1 cellular context compared by ENCODE assay signal in genomic region chr1:227416156-227416865, GRCh38.
TF ChIP-seq lines count a peak whose summit lies in the region.

No MANE protein-coding gene starts in this region.

TF ChIP-seq in GM23338, 12 proteins besides CTCF, POLR2A, EP300 and RAD21:
- TF ChIP-seq JUNB (IDR thresholded peaks at IDR 0.05; ENCODE audit: unreplicated experiment) = no peak
- no peak for TF ChIP-seq POLR2AphosphoS5 (IDR thresholded peaks at IDR 0.05; ENCODE audit: low read depth)
- no peak for TF ChIP-seq ZNF331 (CRISPR knock-in tag; IDR thresholded peaks at IDR 0.05; ENCODE audit: low read depth)
- TF ChIP-seq REST (IDR thresholded peaks at IDR 0.05; ENCODE audit: unreplicated experiment) = no peak
- no peak for TF ChIP-seq CREB1 (CRISPR knock-in tag; IDR thresholded peaks at IDR 0.05; ENCODE audit: low read depth)
- no peak for TF ChIP-seq NANOG (IDR thresholded peaks at IDR 0.05; ENCODE audit: borderline replicate concordance)
